In the genomic region with DNA sequence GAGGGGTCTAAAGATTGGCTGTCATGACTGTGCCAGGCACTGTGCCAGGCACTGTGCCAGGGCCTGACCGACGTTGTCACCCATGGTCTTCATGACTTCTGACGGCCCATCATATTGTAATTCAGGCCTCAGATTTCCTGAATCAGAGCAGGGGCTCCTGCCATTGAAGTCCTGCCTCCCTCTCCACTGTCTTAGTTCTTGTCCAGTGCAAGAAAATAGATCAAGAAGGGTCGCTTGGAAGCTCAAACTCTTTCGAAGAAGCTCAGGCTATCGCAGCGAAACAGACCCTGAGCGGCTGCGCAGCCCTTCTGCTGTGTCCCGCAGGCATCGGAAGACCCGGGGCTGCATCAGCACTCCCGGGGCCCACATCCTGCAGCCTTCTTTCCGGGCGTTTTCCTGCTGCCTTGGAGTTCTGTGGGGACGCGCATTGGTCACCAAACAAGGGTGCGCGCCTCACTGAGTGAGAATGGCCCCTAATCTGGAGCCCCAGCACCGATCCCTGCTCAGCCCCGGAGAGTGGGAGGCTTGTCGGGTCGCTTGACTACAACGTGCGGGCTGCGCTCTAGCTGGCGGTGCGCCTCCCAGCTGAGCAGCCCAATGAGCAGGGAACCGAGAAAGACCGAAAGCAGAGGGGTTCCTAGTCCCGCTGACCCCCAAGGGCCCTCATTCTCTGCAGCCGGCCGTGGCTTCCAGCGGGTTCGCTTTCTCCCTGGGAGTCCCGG, we compare ENCODE assay signal across 7 cellular contexts. TPM values are rescaled to one million over a fixed set of nuclear protein-coding genes. Genes with fewer than 3 reads are reported as not detected.
DNase-seq lines count a peak whose midpoint lies in the region; ATAC-seq and TF ChIP-seq lines count a peak whose summit lies in the region.
"Not testable (repeated sequence)": the region's sequence is repeated elsewhere in the genome, so short reads cannot be mapped to it uniquely, and the experiment has no call there.

No MANE protein-coding gene starts in this region.

- BruUV-seq in Panc1 (replicated peaks; lab: Mats Ljungman, UMichigan), result not testable (repeated sequence)

- H3K36me3 ChIP-seq in Panc1 (ENCODE audit: control insufficient read depth, insufficient read depth, low read length); lung (ENCODE audit: control insufficient read depth in 2 of 2, insufficient read depth in 2 of 2, low read length in 2 of 2): not testable (repeated sequence)

- H3K27ac ChIP-seq in Panc1 (ENCODE audit: low read length); right cardiac atrium (ENCODE audit: low read length); lung (ENCODE audit: low read depth in 1 of 2, low read length in 1 of 2): not testable (repeated sequence)

- no CpG with 5 or more reads among the region's 36 CpGs for WGBS in right cardiac atrium
- no CpG with 5 or more reads among the region's 36 CpGs for WGBS in lung, 2 donors

- H3K27me3 Mint-ChIP-seq in activated CD8-positive, alpha-beta memory T cell treated with anti-CD3 and anti-CD28 coated beads, Interleukin-2, amount 10 ng/mL, durations not matched to agents 7 days and 5 days; activated naive CD8-positive, alpha-beta T cell treated with anti-CD3 and anti-CD28 coated beads, Interleukin-2, amount 10 ng/mL, durations not matched to agents 7 days and 5 days: not testable (repeated sequence)

- not testable (repeated sequence) for H3K9me3 ChIP-seq in Panc1 (ENCODE audit: control insufficient read depth, insufficient read depth, low read depth, low read length); right cardiac atrium (ENCODE audit: control insufficient read depth, low read length); lung (ENCODE audit: control insufficient read depth in 2 of 2, insufficient read depth in 1 of 2, low read length in 1 of 2)

- H3K4me1 ChIP-seq in Panc1 (ENCODE audit: control insufficient read depth, insufficient read depth, low read length); right cardiac atrium (ENCODE audit: control insufficient read depth, insufficient read depth, low read length); lung (ENCODE audit: control insufficient read depth in 2 of 2, insufficient read depth in 2 of 2, low read length in 2 of 2): not testable (repeated sequence)

- not testable (repeated sequence) for DNase-seq in Panc1 (ENCODE audit: low read depth, low spot score); activated CD8-positive, alpha-beta memory T cell treated with anti-CD3 and anti-CD28 coated beads, Interleukin-2, amount 10 ng/mL, durations not matched to agents 7 days and 5 days; activated naive CD8-positive, alpha-beta T cell treated with anti-CD3 and anti-CD28 coated beads, Interleukin-2, amount 10 ng/mL, durations not matched to agents 7 days and 5 days; Right ventricle myocardium superior; right cardiac atrium; lung (ENCODE audit: low spot score); stimulated activated effector memory CD8-positive, alpha-beta T cell treated with anti-CD3 and anti-CD28 coated beads, Interleukin-12 subunit alpha, Interleukin-12 subunit beta, amount 100 ng/mL, for 72 hours (ENCODE audit: low spot score in 2 of 2)

- CTCF ChIA-PET in Panc1 (lab: Charles Lee); activated CD8-positive, alpha-beta memory T cell treated with anti-CD3 and anti-CD28 coated beads, Interleukin-2, amount 10 ng/mL, durations not matched to agents 7 days and 5 days (lab: Charles Lee): not testable (repeated sequence)

- intact Hi-C loops in Panc1 (cut with micrococcal nuclease; ENCODE audit: unreplicated experiment); Right ventricle myocardium superior (cut with DNase I); right cardiac atrium (cut with DNase I): not testable (repeated sequence)

- H3K27me3 ChIP-seq in Panc1 (ENCODE audit: control insufficient read depth, insufficient read depth, low read length); right cardiac atrium (ENCODE audit: control insufficient read depth, insufficient read depth); lung (ENCODE audit: control insufficient read depth, insufficient read depth): not testable (repeated sequence)

- not testable (repeated sequence) for TF ChIP-seq CTCF in Panc1 (IDR thresholded peaks at IDR 0.05); lung (IDR thresholded peaks at IDR 0.05; ENCODE audit: control extremely low read depth, extremely low read depth)

- not testable (repeated sequence) for H3K4me3 Mint-ChIP-seq in activated CD8-positive, alpha-beta memory T cell treated with anti-CD3 and anti-CD28 coated beads, Interleukin-2, amount 10 ng/mL, durations not matched to agents 7 days and 5 days; activated naive CD8-positive, alpha-beta T cell treated with anti-CD3 and anti-CD28 coated beads, Interleukin-2, amount 10 ng/mL, durations not matched to agents 7 days and 5 days; stimulated activated effector memory CD8-positive, alpha-beta T cell treated with anti-CD3 and anti-CD28 coated beads, Interleukin-12 subunit alpha, Interleukin-12 subunit beta, amount 100 ng/mL, for 72 hours

- not testable (repeated sequence) for H3K4me3 ChIP-seq in Panc1 (ENCODE audit: low read depth in 2 of 2, low read length in 2 of 2); right cardiac atrium (ENCODE audit: low read length); lung

- H3K9me3 Mint-ChIP-seq in activated CD8-positive, alpha-beta memory T cell treated with anti-CD3 and anti-CD28 coated beads, Interleukin-2, amount 10 ng/mL, durations not matched to agents 7 days and 5 days (ENCODE audit: low read depth); activated naive CD8-positive, alpha-beta T cell treated with anti-CD3 and anti-CD28 coated beads, Interleukin-2, amount 10 ng/mL, durations not matched to agents 7 days and 5 days; stimulated activated effector memory CD8-positive, alpha-beta T cell treated with anti-CD3 and anti-CD28 coated beads, Interleukin-12 subunit alpha, Interleukin-12 subunit beta, amount 100 ng/mL, for 72 hours: not testable (repeated sequence)

- H3K4me1 Mint-ChIP-seq in activated CD8-positive, alpha-beta memory T cell treated with anti-CD3 and anti-CD28 coated beads, Interleukin-2, amount 10 ng/mL, durations not matched to agents 7 days and 5 days; activated naive CD8-positive, alpha-beta T cell treated with anti-CD3 and anti-CD28 coated beads, Interleukin-2, amount 10 ng/mL, durations not matched to agents 7 days and 5 days; stimulated activated effector memory CD8-positive, alpha-beta T cell treated with anti-CD3 and anti-CD28 coated beads, Interleukin-12 subunit alpha, Interleukin-12 subunit beta, amount 100 ng/mL, for 72 hours: not testable (repeated sequence)

- H3K27ac Mint-ChIP-seq in activated CD8-positive, alpha-beta memory T cell treated with anti-CD3 and anti-CD28 coated beads, Interleukin-2, amount 10 ng/mL, durations not matched to agents 7 days and 5 days; activated naive CD8-positive, alpha-beta T cell treated with anti-CD3 and anti-CD28 coated beads, Interleukin-2, amount 10 ng/mL, durations not matched to agents 7 days and 5 days; stimulated activated effector memory CD8-positive, alpha-beta T cell treated with anti-CD3 and anti-CD28 coated beads, Interleukin-12 subunit alpha, Interleukin-12 subunit beta, amount 100 ng/mL, for 72 hours: not testable (repeated sequence)

- peak; percentile 75 for ATAC-seq in Panc1
- peak; percentile 16 for ATAC-seq in activated CD8-positive, alpha-beta memory T cell treated with anti-CD3 and anti-CD28 coated beads, Interleukin-2, amount 10 ng/mL, durations not matched to agents 7 days and 5 days
- ATAC-seq in activated naive CD8-positive, alpha-beta T cell treated with anti-CD3 and anti-CD28 coated beads, Interleukin-2, amount 10 ng/mL, durations not matched to agents 7 days and 5 days (ENCODE audit: low read depth), result peak; percentile 22
- peak; percentile 67 for ATAC-seq in Right ventricle myocardium superior (ENCODE audit: poor library complexity)
- ATAC-seq in right cardiac atrium, result peak; percentile 43 to 54
- ATAC-seq in lung (ENCODE audit: insufficient read depth, low FRiP score), result peak; percentile 36
- ATAC-seq in stimulated activated effector memory CD8-positive, alpha-beta T cell treated with anti-CD3 and anti-CD28 coated beads, Interleukin-12 subunit alpha, Interleukin-12 subunit beta, amount 100 ng/mL, for 72 hours, result peak; percentile 45

- H3K36me3 Mint-ChIP-seq in activated CD8-positive, alpha-beta memory T cell treated with anti-CD3 and anti-CD28 coated beads, Interleukin-2, amount 10 ng/mL, durations not matched to agents 7 days and 5 days; activated naive CD8-positive, alpha-beta T cell treated with anti-CD3 and anti-CD28 coated beads, Interleukin-2, amount 10 ng/mL, durations not matched to agents 7 days and 5 days; stimulated activated effector memory CD8-positive, alpha-beta T cell treated with anti-CD3 and anti-CD28 coated beads, Interleukin-12 subunit alpha, Interleukin-12 subunit beta, amount 100 ng/mL, for 72 hours: not testable (repeated sequence)

- POLR2A ChIA-PET in Panc1 (lab: Charles Lee); activated naive CD8-positive, alpha-beta T cell treated with anti-CD3 and anti-CD28 coated beads, Interleukin-2, amount 10 ng/mL, durations not matched to agents 7 days and 5 days (lab: Charles Lee): not testable (repeated sequence)

- in situ Hi-C loops in Panc1 (cut with HindIII; ENCODE audit: low pct_unique_long_range_greater_than_20kb, low sequenced_read_pairs), result not testable (repeated sequence)

RNA-seq across cellular contexts. Expression of gene LIMS4, which starts 49.6 kb away (rescaled TPM):
- total RNA-seq in Panc1 (2021; ENCODE audit: unreplicated experiment), result 0.51 TPM
- polyA plus RNA-seq in Panc1 (2012; ENCODE audit: insufficient read length), result 1.5 TPM
- under 1 TPM; 0.77 to 0.85 TPM for total RNA-seq in activated CD8-positive, alpha-beta memory T cell treated with anti-CD3 and anti-CD28 coated beads, Interleukin-2, amount 10 ng/mL, durations not matched to agents 7 days and 5 days
- total RNA-seq in activated naive CD8-positive, alpha-beta T cell treated with anti-CD3 and anti-CD28 coated beads, Interleukin-2, amount 10 ng/mL, durations not matched to agents 7 days and 5 days, result 1 to 10 TPM in 1 of 2 experiments, under 1 TPM in 1; 0.88 to 1.1 TPM
- 2.4 TPM for total RNA-seq in Right ventricle myocardium superior
- 1 to 10 TPM; 1.4 to 3.4 (median 2.9) TPM for total RNA-seq in right cardiac atrium
- 2.2 TPM for polyA plus RNA-seq in right cardiac atrium
- total RNA-seq in lung, result 1 to 10 TPM in 1 of 2 donors, under 1 TPM in 1; 0.55 to 3.2 TPM
- polyA plus RNA-seq in lung, result under 1 TPM; 0.54 to 0.98 TPM

Comparison
In these comparisons a context has a peak if more than half of its experiments do, and no peak if none do; other contexts are left out.
1. ATAC-seq: peak in every context shown above with its lines; median percentile 75 in Panc1; 67 in Right ventricle myocardium superior; 48 in right cardiac atrium; 45 in stimulated activated effector memory CD8-positive, alpha-beta T cell treated with anti-CD3 and anti-CD28 coated beads, Interleukin-12 subunit alpha, Interleukin-12 subunit beta, amount 100 ng/mL, for 72 hours; 36 in lung; 22 in activated naive CD8-positive, alpha-beta T cell treated with anti-CD3 and anti-CD28 coated beads, Interleukin-2, amount 10 ng/mL, durations not matched to agents 7 days and 5 days; 16 in activated CD8-positive, alpha-beta memory T cell treated with anti-CD3 and anti-CD28 coated beads, Interleukin-2, amount 10 ng/mL, durations not matched to agents 7 days and 5 days.